In the genomic region with DNA sequence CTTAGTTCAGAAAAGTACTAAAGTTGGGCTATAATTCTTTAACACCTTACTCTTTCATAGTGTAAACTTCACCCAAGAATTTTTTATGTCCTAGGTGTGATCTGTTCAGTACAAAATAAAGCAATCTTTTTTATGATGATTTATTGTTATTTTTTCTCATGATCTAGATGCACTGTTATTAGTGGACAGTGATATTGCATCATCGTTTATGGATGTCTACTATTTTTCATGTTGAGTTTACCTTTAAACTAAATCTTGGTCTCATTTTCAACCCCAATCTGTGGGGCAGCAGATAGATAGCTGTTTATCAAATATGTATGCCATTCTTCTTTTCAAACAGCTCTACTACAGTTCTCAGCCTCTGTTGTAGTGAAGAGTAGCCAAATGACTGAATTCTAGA, we compare ENCODE assay signal across 27 cellular contexts.
"Had no signal": no experiment of that assay in that cellular context is flagged by ENCODE, and none has a peak within 500 bp of the region (broad histone marks: within the 10 kb centered on the region; RNA-seq: fewer than 3 reads in every experiment).

No MANE protein-coding gene starts in this region.

- H3K27ac ChIP-seq: colonic mucosa, coronary artery, dorsolateral prefrontal cortex, epithelial cell of prostate, esophagus muscularis mucosa, esophagus squamous epithelium, foreskin keratinocyte, gastrocnemius medialis, gastroesophageal sphincter, heart left ventricle, heart right ventricle had no signal

- H3K4me3 ChIP-seq: colonic mucosa, coronary artery, dorsolateral prefrontal cortex, esophagus muscularis mucosa, esophagus squamous epithelium, gastrocnemius medialis, gastroesophageal sphincter, heart left ventricle, heart right ventricle had no signal

- H3K36me3 ChIP-seq: colonic mucosa, esophagus muscularis mucosa, esophagus squamous epithelium, gastrocnemius medialis, gastroesophageal sphincter, heart left ventricle, heart right ventricle had no signal

- H3K4me1 ChIP-seq: colonic mucosa, esophagus muscularis mucosa, esophagus squamous epithelium, foreskin keratinocyte, gastrocnemius medialis, gastroesophageal sphincter, heart left ventricle, heart right ventricle had no signal

- FAIRE-seq: colon, endometrium, endothelial cell of umbilical vein, frontal cortex had no signal

- H3K9me3 ChIP-seq: colonic mucosa, esophagus muscularis mucosa, esophagus squamous epithelium, gastrocnemius medialis, gastroesophageal sphincter, heart left ventricle had no signal

- H3K27me3 ChIP-seq: colonic mucosa, dorsolateral prefrontal cortex, esophagus muscularis mucosa, esophagus squamous epithelium, foreskin keratinocyte, gastrocnemius medialis, gastroesophageal sphincter, heart left ventricle, heart right ventricle had no signal

- DNase-seq: colonic mucosa; cortex of kidney; dermis blood vessel endothelial cell; dorsolateral prefrontal cortex; effector CD4-positive, alpha-beta T cell; effector memory CD4-positive, alpha-beta T cell; effector memory CD8-positive, alpha-beta T cell; endodermal cell; erythroblast; esophagus squamous epithelium; foreskin fibroblast; foreskin keratinocyte; foreskin melanocyte; gastrocnemius medialis; glutamatergic neuron; head of caudate nucleus; heart left ventricle; heart right ventricle had no signal

- ATAC-seq: effector memory CD8-positive, alpha-beta T cell; esophagus mucosa; foreskin keratinocyte; gastrocnemius medialis; gastroesophageal sphincter; heart left ventricle; heart right ventricle had no signal
